In genomic region chr12:26226629-26227375, GRCh38 we compare ENCODE assay signal across 7 cellular contexts. TPM values are rescaled to one million over a fixed set of nuclear protein-coding genes. Genes with fewer than 3 reads are reported as not detected.
DNase-seq lines count a peak whose midpoint lies in the region; ATAC-seq and TF ChIP-seq lines count a peak whose summit lies in the region.

No MANE protein-coding gene starts in this region.

- peak overlapping the region; percentile 5 for H3K4me3 Mint-ChIP-seq in activated naive CD8-positive, alpha-beta T cell treated with anti-CD3 and anti-CD28 coated beads, Interleukin-2, amount 50 U/mL, for 24 hours

- no peaks in the 10 kb centered on the region for H3K4me1 Mint-ChIP-seq in activated naive CD8-positive, alpha-beta T cell treated with anti-CD3 and anti-CD28 coated beads, Interleukin-2, amount 50 U/mL, for 24 hours

- no peak for TF ChIP-seq CTCF in GM10266 (IDR thresholded peaks at IDR 0.05; ENCODE audit: control insufficient read depth, insufficient read depth, low read depth, missing control alignments)

- H3K27ac Mint-ChIP-seq in activated naive CD8-positive, alpha-beta T cell treated with anti-CD3 and anti-CD28 coated beads, Interleukin-2, amount 50 U/mL, for 24 hours: no peak overlapping the region

- no peaks in the 10 kb centered on the region for H3K9me3 Mint-ChIP-seq in activated naive CD8-positive, alpha-beta T cell treated with anti-CD3 and anti-CD28 coated beads, Interleukin-2, amount 50 U/mL, for 24 hours

- peak; percentile 71 for DNase-seq in HT-29 (ENCODE audit: low spot score)
- DNase-seq in activated naive CD8-positive, alpha-beta T cell treated with anti-CD3 and anti-CD28 coated beads, Interleukin-2, amount 50 U/mL, for 24 hours: no peak
- peak; percentile 67 for DNase-seq in left ventricle myocardium superior
- DNase-seq in posterior vena cava (ENCODE audit: low spot score): peak; percentile 84
- DNase-seq in activated naive CD4-positive, alpha-beta T cell treated with Interleukin-2 at 50 U/mL for 16 hours: no peak
- DNase-seq in GM10266 (ENCODE audit: extremely low spot score): no peak

- H3K36me3 Mint-ChIP-seq in activated naive CD8-positive, alpha-beta T cell treated with anti-CD3 and anti-CD28 coated beads, Interleukin-2, amount 50 U/mL, for 24 hours (ENCODE audit: low read depth): no peaks in the 10 kb centered on the region

- no peak for ATAC-seq in activated naive CD8-positive, alpha-beta T cell treated with anti-CD3 and anti-CD28 coated beads, Interleukin-2, amount 50 U/mL, for 24 hours
- ATAC-seq in left ventricle myocardium superior (peak; percentile 94), HG03565 (IDR thresholded peaks at IDR 0.05; ENCODE audit: unreplicated experiment) (no peak)

- intact Hi-C loops in left ventricle myocardium superior (cut with micrococcal nuclease) (no loop called here), posterior vena cava (cut with DNase I) (no loop called here)

- peaks cover 44% of the 10 kb centered on the region for H3K27me3 Mint-ChIP-seq in activated naive CD8-positive, alpha-beta T cell treated with anti-CD3 and anti-CD28 coated beads, Interleukin-2, amount 50 U/mL, for 24 hours

RNA-seq across cellular contexts. Expression of gene SSPN, which starts 31.4 kb away (rescaled TPM):
- total RNA-seq in HT-29 (2014; rRNA removed; shearing (Covaris generic)): 3.2 and 10.6 TPM in 2 replicates
- total RNA-seq in left ventricle myocardium superior (56.4 TPM), posterior vena cava (10 to 100 TPM; 47.4 to 65.4 TPM)

Comparison
In these comparisons a context has a peak if more than half of its experiments do, and no peak if none do; other contexts are left out.
1. DNase-seq: peak in HT-29 (single experiment), left ventricle myocardium superior (single experiment) and posterior vena cava (single experiment); none in activated naive CD8-positive, alpha-beta T cell treated with anti-CD3 and anti-CD28 coated beads, Interleukin-2, amount 50 U/mL, for 24 hours (single experiment), activated naive CD4-positive, alpha-beta T cell treated with Interleukin-2 at 50 U/mL for 16 hours (single experiment) and GM10266 (single experiment).